Comparison of ENCODE assay signal across 28 cellular contexts in genomic region chr13:40469581-40470282, GRCh38.
DNase-seq lines count a peak whose midpoint lies in the region; ATAC-seq and TF ChIP-seq lines count a peak whose summit lies in the region.
"Had no signal": no experiment of that assay in that cellular context is flagged by ENCODE, and none has a peak within 500 bp of the region (broad histone marks: within the 10 kb centered on the region; RNA-seq: fewer than 3 reads in every experiment).

No MANE protein-coding gene starts in this region.

- no peak for TF ChIP-seq POLR2A in suprapubic skin (IDR thresholded peaks at IDR 0.05)

- no peaks in the 10 kb centered on the region for H3K36me3 Mint-ChIP-seq in WTC11
- H3K36me3 Mint-ChIP-seq: CD4-positive, alpha-beta memory T cell had no signal

- ATAC-seq in WTC11, result no peak
- no peak for ATAC-seq in GM18868 (IDR thresholded peaks at IDR 0.05; ENCODE audit: unreplicated experiment)
- ATAC-seq: GM12878; naive thymus-derived CD8-positive, alpha-beta T cell; PC-3; stimulated activated naive CD8-positive, alpha-beta T cell treated with anti-CD3 and anti-CD28 coated beads, Interleukin-15, Interleukin-2, amounts not matched to agents 100 U/mL and 50 U/mL, for 24 hours; T-helper 17 cell had no signal

- TF ChIP-seq CTCF in HEK293 (tag by site-specific recombination; IDR thresholded peaks at IDR 0.05) (no peak), fibroblast of pulmonary artery (IDR thresholded peaks at IDR 0.05; ENCODE audit: low read length, missing control alignments) (no peak), right atrium auricular region (IDR thresholded peaks at IDR 0.05) (no peak), suprapubic skin (IDR thresholded peaks at IDR 0.05) (no peak), WTC11 (IDR thresholded peaks at IDR 0.05) (no peak), GM10248 (IDR thresholded peaks at IDR 0.05; ENCODE audit: control extremely low read depth, extremely low read depth, low read depth, missing control alignments) (no peak)

- H3K4me3 ChIP-seq in HEK293 (ENCODE audit: low read depth, low read length), result no peak overlapping the region
- H3K4me3 ChIP-seq in fibroblast of pulmonary artery (replicated peaks; ENCODE audit: low read depth, low read length), result no peak overlapping the region
- no peak overlapping the region for H3K4me3 ChIP-seq in right atrium auricular region
- no peak overlapping the region for H3K4me3 ChIP-seq in suprapubic skin
- H3K4me3 ChIP-seq: GM12878, prostate gland, thyroid gland had no signal

- no peak overlapping the region for H3K4me3 Mint-ChIP-seq in WTC11
- H3K4me3 Mint-ChIP-seq: activated T-helper 1 cell treated with anti-CD3 and anti-CD28 coated beads, Interleukin-12 subunit alpha, Interleukin-12 subunit beta, Interleukin-2, Interleukin-4 antibody, amounts not matched to agents 30 ng/mL and 10 ng/mL and 1 ng/mL, durations not matched to agents 14 hours and 24 hours and 36 hours; CD4-positive, alpha-beta memory T cell; naive thymus-derived CD8-positive, alpha-beta T cell; T-helper 17 cell had no signal

- no peak overlapping the region for H3K27ac ChIP-seq in HEK293 (ENCODE audit: extremely low read depth, low read depth, low read length)
- peak overlapping the region; percentile 62 to 82 for H3K27ac ChIP-seq in right atrium auricular region
- H3K27ac ChIP-seq in suprapubic skin, result peak overlapping the region; percentile 45
- H3K27ac ChIP-seq: brain microvascular endothelial cell, prostate gland had no signal

- POLR2A ChIA-PET in HEK293 (lab: Yijun Ruan, JAX), result no interaction called here
- POLR2A ChIA-PET in WTC11 (lab: Charles Lee), result no interaction called here
- POLR2A ChIA-PET in GM10248 (lab: Yijun Ruan, JAX), result no interaction called here

- H3K9me3 Mint-ChIP-seq in WTC11, result peaks cover 24% of the 10 kb centered on the region
- H3K9me3 Mint-ChIP-seq: activated T-helper 1 cell treated with anti-CD3 and anti-CD28 coated beads, Interleukin-12 subunit alpha, Interleukin-12 subunit beta, Interleukin-2, Interleukin-4 antibody, amounts not matched to agents 30 ng/mL and 10 ng/mL and 1 ng/mL, durations not matched to agents 14 hours and 24 hours and 36 hours had no signal

- no peaks in the 10 kb centered on the region for H3K4me1 ChIP-seq in HEK293 (ENCODE audit: control insufficient read depth, insufficient read depth, low read length)
- peaks cover 0 to 6% of the 10 kb centered on the region in 2 donors for H3K4me1 ChIP-seq in right atrium auricular region
- H3K4me1 ChIP-seq in suprapubic skin, result no peaks in the 10 kb centered on the region
- H3K4me1 ChIP-seq: prostate gland, thyroid gland had no signal

- 83% methylated on average over 10 of the region's 10 CpGs for WGBS in suprapubic skin

- H3K36me3 ChIP-seq in HEK293 (ENCODE audit: control insufficient read depth in 2 of 2, insufficient read depth in 1 of 2, low read length in 2 of 2) (no peaks in the 10 kb centered on the region), right atrium auricular region (no peaks in the 10 kb centered on the region), suprapubic skin (no peaks in the 10 kb centered on the region)
- H3K36me3 ChIP-seq: brain microvascular endothelial cell, prostate gland, thyroid gland had no signal

- TF ChIP-seq EP300 in suprapubic skin (IDR thresholded peaks at IDR 0.05), result no peak

- H3K27me3 Mint-ChIP-seq in WTC11 (ENCODE audit: low read depth), result no peaks in the 10 kb centered on the region
- H3K27me3 Mint-ChIP-seq: CD4-positive, alpha-beta memory T cell; naive thymus-derived CD8-positive, alpha-beta T cell; T-helper 17 cell had no signal

- DNase-seq in fibroblast of pulmonary artery (ENCODE audit: low read depth) (peak; percentile 76), right atrium auricular region (ENCODE audit: low spot score) (no peak), suprapubic skin (ENCODE audit: low spot score in 2 of 2) (no peak), WTC11 (ENCODE audit: low spot score) (no peak), NCI-H1436 (lab: John Stamatoyannopoulos, UW) (no peak), GM10248 (ENCODE audit: extremely low spot score) (no peak)
- DNase-seq: activated CD4-positive, alpha-beta T cell treated with anti-CD3 and anti-CD28 coated beads, Interleukin-2, amount 50 U/mL, for 48 hours; activated naive CD4-positive, alpha-beta T cell treated with Interleukin-2 at 50 U/mL for 16 hours; brain microvascular endothelial cell; CD4-positive, alpha-beta memory T cell; islet precursor cell; midbrain; naive thymus-derived CD8-positive, alpha-beta T cell; NCI-H1417; NCI-H2081 treated with DMSO at 0.1 percent for 48 hours; NCI-H2227 treated with DMSO at 0.1 percent for 48 hours; NCI-H69; nucleus accumbens; PC-3; small intestine; stimulated activated naive CD8-positive, alpha-beta T cell treated with anti-CD3 and anti-CD28 coated beads, Interleukin-15, Interleukin-2, amounts not matched to agents 100 U/mL and 50 U/mL, for 24 hours; T-helper 17 cell; thyroid gland had no signal

- H3K27me3 ChIP-seq in right atrium auricular region (no peaks in the 10 kb centered on the region), suprapubic skin (no peaks in the 10 kb centered on the region)
- H3K27me3 ChIP-seq: brain microvascular endothelial cell, thyroid gland had no signal

- H3K9me3 ChIP-seq in HEK293 (ENCODE audit: control insufficient read depth, insufficient read depth, low read depth, low read length) (no peaks in the 10 kb centered on the region), right atrium auricular region (no peaks in the 10 kb centered on the region), suprapubic skin (no peaks in the 10 kb centered on the region)
- H3K9me3 ChIP-seq: prostate gland, thyroid gland had no signal

- CTCF ChIA-PET in HEK293 (lab: Yijun Ruan, JAX), result no interaction called here
- CTCF ChIA-PET in WTC11 (lab: Charles Lee), result no interaction called here
- CTCF ChIA-PET in GM10248 (lab: Yijun Ruan, JAX), result interaction anchor here (0.7 to 2.4 kb wide), 6 partner anchors 11 to 37 kb away, joined by 3 to 8 read pairs (median 4); no protein-coding TSS in a partner anchor

- no peak overlapping the region for H3K27ac Mint-ChIP-seq in WTC11
- H3K27ac Mint-ChIP-seq: activated T-helper 1 cell treated with anti-CD3 and anti-CD28 coated beads, Interleukin-12 subunit alpha, Interleukin-12 subunit beta, Interleukin-2, Interleukin-4 antibody, amounts not matched to agents 30 ng/mL and 10 ng/mL and 1 ng/mL, durations not matched to agents 14 hours and 24 hours and 36 hours; T-helper 17 cell had no signal

- H3K4me1 Mint-ChIP-seq in WTC11, result no peaks in the 10 kb centered on the region
- H3K4me1 Mint-ChIP-seq: T-helper 17 cell had no signal

TF ChIP-seq in HEK293, 187 proteins besides CTCF, POLR2A, EP300 and RAD21 (continues in another document):
- TF ChIP-seq ZFHX2 (tag by site-specific recombination; conservative IDR thresholded peaks at IDR 0.05) (peak; percentile 67), SP2 (tag by site-specific recombination; IDR thresholded peaks at IDR 0.05) (no peak), ZSCAN18 (tag by site-specific recombination; IDR thresholded peaks at IDR 0.05) (no peak), EGR2 (tag by site-specific recombination; IDR thresholded peaks at IDR 0.05; ENCODE audit: low read depth) (peak; percentile 79), ZNF555 (tag by site-specific recombination; conservative IDR thresholded peaks at IDR 0.05) (no peak)

TF ChIP-seq in WTC11, 78 proteins besides CTCF, POLR2A, EP300 and RAD21 (continues in another document):
- TF ChIP-seq CDX4 (CRISPR knock-in tag; IDR thresholded peaks at IDR 0.05; ENCODE audit: borderline replicate concordance), result no peak
- TF ChIP-seq CBFB (CRISPR knock-in tag; IDR thresholded peaks at IDR 0.05; ENCODE audit: low read depth), result no peak
- TF ChIP-seq PRDM15 (CRISPR knock-in tag; IDR thresholded peaks at IDR 0.05), result no peak
